In genomic region chr20:19249515-19249914, GRCh38 we compare ENCODE assay signal across 13 cellular contexts. TPM values are rescaled to one million over a fixed set of nuclear protein-coding genes. Genes with fewer than 3 reads are reported as not detected.
DNase-seq lines count a peak whose midpoint lies in the region; ATAC-seq and TF ChIP-seq lines count a peak whose summit lies in the region.
"Had no signal": no experiment of that assay in that cellular context is flagged by ENCODE, and none has a peak within 500 bp of the region (broad histone marks: within the 10 kb centered on the region; RNA-seq: fewer than 3 reads in every experiment).

No MANE protein-coding gene starts in this region.

- CTCF ChIA-PET in T-cell (lab: Charles Lee): no interaction called here

- peaks cover 4% of the 10 kb centered on the region for H3K27me3 Mint-ChIP-seq in activated naive CD8-positive, alpha-beta T cell treated with anti-CD3 and anti-CD28 coated beads for 36 hours
- H3K27me3 Mint-ChIP-seq in T-cell: peaks cover 1 to 2% of the 10 kb centered on the region in 2 donors

- H3K36me3 ChIP-seq in BE2C: no peaks in the 10 kb centered on the region
- H3K36me3 ChIP-seq: heart left ventricle, pancreas had no signal

- H3K4me3 Mint-ChIP-seq in activated naive CD8-positive, alpha-beta T cell treated with anti-CD3 and anti-CD28 coated beads for 36 hours: no peak overlapping the region
- H3K4me3 Mint-ChIP-seq in T-cell: no peak overlapping the region
- H3K4me3 Mint-ChIP-seq: stimulated activated memory B cell treated with anti-CD40 and anti-IgM and Interleukin-4, amounts not matched to agents 10 μg/mL and 1 μg/mL and 100 μg/mL, for 72 hours had no signal

- H3K27ac Mint-ChIP-seq in activated naive CD8-positive, alpha-beta T cell treated with anti-CD3 and anti-CD28 coated beads for 36 hours: no peak overlapping the region
- H3K27ac Mint-ChIP-seq in T-cell: no peak overlapping the region
- H3K27ac Mint-ChIP-seq: stimulated activated memory B cell treated with anti-CD40 and anti-IgM and Interleukin-4, amounts not matched to agents 10 μg/mL and 1 μg/mL and 100 μg/mL, for 72 hours had no signal

- no peak overlapping the region for H3K4me3 ChIP-seq in BE2C (ENCODE audit: low read depth, low read length)
- H3K4me3 ChIP-seq: heart left ventricle, pancreas had no signal

- no peaks in the 10 kb centered on the region for H3K9me3 ChIP-seq in BE2C
- H3K9me3 ChIP-seq: heart left ventricle, pancreas had no signal

- H3K4me1 ChIP-seq in BE2C: no peaks in the 10 kb centered on the region
- H3K4me1 ChIP-seq: pancreas had no signal

- ATAC-seq in GM19467 (IDR thresholded peaks at IDR 0.05; ENCODE audit: unreplicated experiment) (no peak), HG02981 (IDR thresholded peaks at IDR 0.05; ENCODE audit: unreplicated experiment) (no peak), T-cell (replicated peaks in 1 of 4) (no peak)
- ATAC-seq: stimulated activated memory B cell treated with anti-CD40 and anti-IgM and Interleukin-4, amounts not matched to agents 10 μg/mL and 1 μg/mL and 100 μg/mL, for 72 hours had no signal

- H3K36me3 Mint-ChIP-seq in activated naive CD8-positive, alpha-beta T cell treated with anti-CD3 and anti-CD28 coated beads for 36 hours: no peaks in the 10 kb centered on the region
- no peaks in the 10 kb centered on the region for H3K36me3 Mint-ChIP-seq in T-cell
- H3K36me3 Mint-ChIP-seq: stimulated activated memory B cell treated with anti-CD40 and anti-IgM and Interleukin-4, amounts not matched to agents 10 μg/mL and 1 μg/mL and 100 μg/mL, for 72 hours had no signal

- POLR2A ChIA-PET in T-cell (lab: Charles Lee): no interaction called here

- no peaks in the 10 kb centered on the region for H3K27me3 ChIP-seq in BE2C
- H3K27me3 ChIP-seq: heart left ventricle had no signal

- H3K9me3 Mint-ChIP-seq in activated naive CD8-positive, alpha-beta T cell treated with anti-CD3 and anti-CD28 coated beads for 36 hours: no peaks in the 10 kb centered on the region
- no peaks in the 10 kb centered on the region for H3K9me3 Mint-ChIP-seq in T-cell
- H3K9me3 Mint-ChIP-seq: stimulated activated memory B cell treated with anti-CD40 and anti-IgM and Interleukin-4, amounts not matched to agents 10 μg/mL and 1 μg/mL and 100 μg/mL, for 72 hours had no signal

- DNase-seq in BE2C: no peak
- peak; percentile 20 for DNase-seq in HT-29 (ENCODE audit: low spot score)
- peak; percentile 47 for DNase-seq in RKO (ENCODE audit: low spot score)
- peak; percentile 52 for DNase-seq in iris pigment epithelial cell (ENCODE audit: low read depth)
- DNase-seq in activated naive CD8-positive, alpha-beta T cell treated with anti-CD3 and anti-CD28 coated beads for 36 hours: no peak
- DNase-seq in T-cell: no peak
- DNase-seq: amygdala, heart left ventricle, NCI-H2171 treated with DMSO at 0.1 percent for 48 hours, pancreas had no signal

- peak; percentile 17 for TF ChIP-seq CTCF in BE2C (IDR thresholded peaks at IDR 0.05; ENCODE audit: low read depth, low read length)

- H3K4me1 Mint-ChIP-seq in activated naive CD8-positive, alpha-beta T cell treated with anti-CD3 and anti-CD28 coated beads for 36 hours: no peaks in the 10 kb centered on the region
- no peaks in the 10 kb centered on the region for H3K4me1 Mint-ChIP-seq in T-cell
- H3K4me1 Mint-ChIP-seq: stimulated activated memory B cell treated with anti-CD40 and anti-IgM and Interleukin-4, amounts not matched to agents 10 μg/mL and 1 μg/mL and 100 μg/mL, for 72 hours had no signal

RNA-seq across cellular contexts. Expression of gene SLC24A3, which starts 37.1 kb away (rescaled TPM):
- polyA plus RNA-seq in BE2C (2012; ENCODE audit: insufficient read depth, insufficient read length, low read depth): not detected
- not detected in 2 replicates for total RNA-seq in HT-29 (2014; rRNA removed; shearing (Covaris generic))
- not detected for total RNA-seq in activated naive CD8-positive, alpha-beta T cell treated with anti-CD3 and anti-CD28 coated beads for 36 hours
- total RNA-seq in T-cell: under 1 TPM; 0.06 to 0.25 (median 0.12) TPM

Comparison
In these comparisons a context has a peak if more than half of its experiments do, and no peak if none do; other contexts are left out.
1. DNase-seq: peak in HT-29 (single experiment), RKO (single experiment) and iris pigment epithelial cell (single experiment); none in BE2C (single experiment), activated naive CD8-positive, alpha-beta T cell treated with anti-CD3 and anti-CD28 coated beads for 36 hours (single experiment) and T-cell (0 of 34).